In genomic region chr19:52335768-52336116, GRCh38 we compare ENCODE assay signal across 8 cellular contexts. TPM values are rescaled to one million over a fixed set of nuclear protein-coding genes. Genes with fewer than 3 reads are reported as not detected.
A peak's percentile ranks its signal among the peaks of the same experiment; 100 is the strongest.
DNase-seq lines count a peak whose midpoint lies in the region; ATAC-seq, FAIRE-seq and TF ChIP-seq lines count a peak whose summit lies in the region.

No MANE protein-coding gene starts in this region.

- DNase-seq in GM12865 (ENCODE audit: low read depth) (no peak), SJSA1 (ENCODE audit: low read depth in 1 of 2, low spot score in 2 of 2) (no peak), foreskin keratinocyte (no peak), retinal pigment epithelial cell (ENCODE audit: low read depth) (no peak), RCC 7860 (ENCODE audit: low spot score) (no peak), MM.1S (no peak)

- H4K20me1 ChIP-seq in MM.1S (ENCODE audit: insufficient read depth, low read length), result no peaks in the 10 kb centered on the region

- no peak overlapping the region for H3K4me2 ChIP-seq in MM.1S (ENCODE audit: low read depth, low read length)

- FAIRE-seq in RCC 7860 (lab: Jason Lieb, UNC), result no peak

- H2AFZ ChIP-seq in MM.1S (ENCODE audit: low read length), result no peak overlapping the region

- no peaks in the 10 kb centered on the region for H3K9me2 ChIP-seq in MM.1S (replicated peaks; ENCODE audit: insufficient read depth, low read length)

- H3F3A ChIP-seq in MM.1S (ENCODE audit: insufficient read depth, low read length), result no peaks in the 10 kb centered on the region

- H3K4me3 ChIP-seq in GM12865 (ENCODE audit: low read depth, low read length) (peak overlapping the region; percentile 71), SJSA1 (peak overlapping the region; percentile 53), retinal pigment epithelial cell (ENCODE audit: low read length) (peak overlapping the region; percentile 95), MM.1S (ENCODE audit: low read length) (no peak overlapping the region)

- H3K36me3 ChIP-seq in SJSA1 (no peaks in the 10 kb centered on the region), MM.1S (replicated peaks; ENCODE audit: insufficient read depth, low read length) (no peaks in the 10 kb centered on the region)

- no peaks in the 10 kb centered on the region for H3K27me3 ChIP-seq in SJSA1 (replicated peaks)
- H3K27me3 ChIP-seq in foreskin keratinocyte, result no peaks in the 10 kb centered on the region
- H3K27me3 ChIP-seq in MM.1S (replicated peaks; ENCODE audit: insufficient read depth, low read length), result no peaks in the 10 kb centered on the region

- peak; percentile 18 for ATAC-seq in foreskin keratinocyte
- ATAC-seq in GM21515 (IDR thresholded peaks at IDR 0.05; ENCODE audit: unreplicated experiment), result no peak
- no peak for ATAC-seq in HG03565 (IDR thresholded peaks at IDR 0.05; ENCODE audit: unreplicated experiment)

- no peaks in the 10 kb centered on the region for H3K79me2 ChIP-seq in MM.1S (ENCODE audit: low read length)

- H3K27ac ChIP-seq in SJSA1 (no peak overlapping the region), foreskin keratinocyte (no peak overlapping the region), MM.1S (ENCODE audit: low read length) (no peak overlapping the region)

- no peak overlapping the region for H3K9ac ChIP-seq in MM.1S (ENCODE audit: low read length)

- TF ChIP-seq CTCF in GM12865 (IDR thresholded peaks at IDR 0.05; ENCODE audit: insufficient read depth, low read depth, low read length, missing control alignments), result no peak
- no peak for TF ChIP-seq CTCF in foreskin keratinocyte (conservative IDR thresholded peaks at IDR 0.05)
- TF ChIP-seq CTCF in retinal pigment epithelial cell (conservative IDR thresholded peaks at IDR 0.05; ENCODE audit: low read depth, low read length), result no peak
- TF ChIP-seq CTCF in MM.1S (IDR thresholded peaks at IDR 0.05; ENCODE audit: low read length), result no peak

- H3K9me3 ChIP-seq in SJSA1 (replicated peaks), result peaks cover 21% of the 10 kb centered on the region
- no peaks in the 10 kb centered on the region for H3K9me3 ChIP-seq in MM.1S (replicated peaks; ENCODE audit: insufficient read depth, low read length)

- H3K4me1 ChIP-seq in SJSA1 (replicated peaks) (peaks cover 5% of the 10 kb centered on the region; the same call in 1 of the 2 replicates), foreskin keratinocyte (no peaks in the 10 kb centered on the region), MM.1S (ENCODE audit: low read length) (no peaks in the 10 kb centered on the region)

RNA-seq across cellular contexts. Expression of gene ZNF610, which starts 0.3 kb away (rescaled TPM):
- total RNA-seq in SJSA1 (2014; rRNA removed; shearing (Covaris generic)), result 1.6 and 2.5 TPM in 2 replicates
- total RNA-seq in foreskin keratinocyte, result 0.28 and 0.95 TPM in 2 replicates
- polyA plus RNA-seq in foreskin keratinocyte, result 0.22 and 0.25 TPM in 2 replicates

RNA-seq across cellular contexts. Expression of gene ZNF880, which starts 34.0 kb away (rescaled TPM):
- total RNA-seq in SJSA1 (2014; rRNA removed; shearing (Covaris generic)), result 7.7 and 8.7 TPM in 2 replicates
- 11.4 and 15.7 TPM in 2 replicates for total RNA-seq in foreskin keratinocyte
- 8.3 and 8.5 TPM in 2 replicates for polyA plus RNA-seq in foreskin keratinocyte

RNA-seq across cellular contexts. Expression of gene ZNF480, which starts 38.8 kb away (rescaled TPM):
- total RNA-seq in SJSA1 (2014; rRNA removed; shearing (Covaris generic)), result 5.8 and 12.8 TPM in 2 replicates
- total RNA-seq in foreskin keratinocyte, result 11.1 and 11.8 TPM in 2 replicates
- 8.1 and 8.4 TPM in 2 replicates for polyA plus RNA-seq in foreskin keratinocyte
